ENCODE assay signal across 20 cellular contexts in the genomic region with DNA sequence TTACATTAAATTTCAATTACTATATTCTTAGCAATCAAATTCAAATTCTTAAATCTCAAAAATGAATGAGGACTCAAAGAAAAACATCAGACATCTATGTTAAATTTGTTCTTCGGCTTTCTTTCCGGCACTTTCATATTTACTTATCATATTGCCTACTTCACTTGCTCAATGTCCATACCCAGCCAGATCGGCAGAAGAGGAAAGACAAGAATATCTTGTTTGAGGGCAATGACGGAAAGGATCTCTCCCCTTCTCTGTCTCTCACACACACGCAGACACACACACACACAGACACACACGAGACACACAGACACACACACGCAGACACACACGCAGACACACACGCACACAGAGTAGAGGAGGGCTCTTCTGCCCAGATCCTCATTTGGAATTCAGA. TPM values are rescaled to one million over a fixed set of nuclear protein-coding genes. Genes with fewer than 3 reads are reported as not detected.
DNase-seq lines count a peak whose midpoint lies in the region; ATAC-seq, FAIRE-seq and TF ChIP-seq lines count a peak whose summit lies in the region.
"Had no signal": no experiment of that assay in that cellular context is flagged by ENCODE, and none has a peak within 500 bp of the region (broad histone marks: within the 10 kb centered on the region; RNA-seq: fewer than 3 reads in every experiment).

No MANE protein-coding gene starts in this region.

- BruUV-seq in mammary epithelial cell (replicated peaks; lab: Mats Ljungman, UMichigan) = no TSS peak

- no peaks in the 10 kb centered on the region for H3K79me2 ChIP-seq in mammary epithelial cell (ENCODE audit: insufficient read depth, low read length)

- DNase-seq in breast epithelium (ENCODE audit: low spot score in 2 of 2) (no peak), mammary epithelial cell (no peak), bronchial epithelial cell (ENCODE audit: low read depth) (peak; percentile 46), left colon (no peak), DMS 273 treated with DMSO at 0.1 percent for 48 hours (lab: John Stamatoyannopoulos, UW) (no peak), RWPE1 (ENCODE audit: low spot score) (no peak)
- no peak for DNase-seq in activated CD4-positive, CD25-positive, alpha-beta regulatory T cell (lab: John Stamatoyannopoulos, UW)
- DNase-seq: DMS79 treated with DMSO at 0.1 percent for 48 hours, GM23248, KG1, NCI-H1092 treated with DMSO at 0.1 percent for 48 hours, NCI-H1436 treated with DMSO at 0.1 percent for 48 hours, NCI-H1930, NCI-H748 treated with DMSO at 0.1 percent for 48 hours, SHP77 treated with DMSO at 0.1 percent for 48 hours, SW 1271 had no signal

- H3K9me3 ChIP-seq in breast epithelium (no peaks in the 10 kb centered on the region), mammary epithelial cell (replicated peaks; ENCODE audit: insufficient read depth, low read length) (no peaks in the 10 kb centered on the region)

- no peak for TF ChIP-seq POLR2A in breast epithelium (IDR thresholded peaks at IDR 0.05)

- WGBS in mammary epithelial cell (ENCODE audit: low coverage, missing lambda C conversion rate) = 94% methylated on average over 8 of the region's 9 CpGs

- POLR2A ChIA-PET in RWPE1 (lab: Yijun Ruan, JAX; ENCODE audit: low non-redundant PET) = no interaction called here

- TF ChIP-seq CTCF in breast epithelium (IDR thresholded peaks at IDR 0.05) (no peak), mammary epithelial cell (conservative IDR thresholded peaks at IDR 0.05 in 1 of 2, IDR thresholded peaks at IDR 0.05 in 1 of 2; ENCODE audit: extremely low read depth in 1 of 2, insufficient read depth in 1 of 2, low read depth in 1 of 2, low read length in 2 of 2) (no peak), bronchial epithelial cell (IDR thresholded peaks at IDR 0.05; ENCODE audit: insufficient read depth, low read length, severe bottlenecking) (no peak), RWPE1 (conservative IDR thresholded peaks at IDR 0.05; ENCODE audit: low read depth) (no peak)

- H3K27ac ChIP-seq in breast epithelium (peak overlapping the region; percentile 17 to 68), mammary epithelial cell (ENCODE audit: insufficient read depth, low read depth, low read length) (no peak overlapping the region), RWPE1 (no peak overlapping the region)
- H3K27ac ChIP-seq: A549, GM23248, SK-N-MC had no signal

- intact Hi-C loops in breast epithelium (cut with DNase I; ENCODE audit: low total_unique reads) = no loop called here
- intact Hi-C loops in mammary epithelial cell (cut with micrococcal nuclease) = no loop called here
- intact Hi-C loops in left colon (cut with DNase I, micrococcal nuclease) = loop anchor here in 1 of 2 donors (5.0 kb wide), 1 partner anchor 35 kb away; no protein-coding TSS in a partner anchor

- dilution Hi-C loops in mammary epithelial cell (cut with HindIII; ENCODE audit: low sequenced_read_pairs) = no loop called here

- no peak for FAIRE-seq in bronchial epithelial cell (lab: Jason Lieb, UNC)
- FAIRE-seq: A549, D721Med had no signal

- H3K4me3 ChIP-seq in breast epithelium = no peak overlapping the region
- no peak overlapping the region for H3K4me3 ChIP-seq in mammary epithelial cell (replicated peaks in 1 of 3; ENCODE audit: insufficient read depth in 1 of 3, low read depth in 2 of 3, low read length in 3 of 3)
- H3K4me3 ChIP-seq in bronchial epithelial cell (ENCODE audit: low read depth, low read length) = no peak overlapping the region
- H3K4me3 ChIP-seq: A549, GM23248, HAP-1, SK-N-MC had no signal

- H2AFZ ChIP-seq in mammary epithelial cell (ENCODE audit: low read depth, low read length) = no peak overlapping the region
- H2AFZ ChIP-seq: GM23248 had no signal

- H4K20me1 ChIP-seq in mammary epithelial cell (ENCODE audit: insufficient read depth, low read length) = no peaks in the 10 kb centered on the region

- H3K4me2 ChIP-seq in mammary epithelial cell (ENCODE audit: insufficient read depth, low read depth, low read length) = no peak overlapping the region
- H3K4me2 ChIP-seq: A549 had no signal

- CTCF ChIA-PET in mammary epithelial cell (lab: Charles Lee; ENCODE audit: low non-redundant PET) (no interaction called here), RWPE1 (lab: Yijun Ruan, JAX) (interaction anchor here (0.7 kb wide), 2 partner anchors 235 to 532 kb away, joined by 7 to 8 read pairs; no protein-coding TSS in a partner anchor)

- H3K4me1 ChIP-seq in breast epithelium = no peaks in the 10 kb centered on the region
- H3K4me1 ChIP-seq in mammary epithelial cell (ENCODE audit: insufficient read depth, low read length) = no peaks in the 10 kb centered on the region
- H3K4me1 ChIP-seq: A549, HAP-1 had no signal

- H3K9ac ChIP-seq in mammary epithelial cell (ENCODE audit: insufficient read depth, low read length) = no peak overlapping the region
- H3K9ac ChIP-seq: GM23248 had no signal

- peak; percentile 49 for ATAC-seq in left colon
- ATAC-seq: A549 had no signal

- H3K27me3 ChIP-seq in breast epithelium = no peaks in the 10 kb centered on the region
- H3K27me3 ChIP-seq in mammary epithelial cell (ENCODE audit: insufficient read depth, low read length) = no peaks in the 10 kb centered on the region
- no peaks in the 10 kb centered on the region for H3K27me3 ChIP-seq in bronchial epithelial cell (ENCODE audit: control insufficient read depth, insufficient read depth, low read length)

- in situ Hi-C loops in mammary epithelial cell (cut with MboI; ENCODE audit: low sequenced_read_pairs in 2 of 2) = no loop called here

- no peaks in the 10 kb centered on the region for H3K36me3 ChIP-seq in breast epithelium
- H3K36me3 ChIP-seq in mammary epithelial cell (ENCODE audit: insufficient read depth, low read length) = no peaks in the 10 kb centered on the region
- H3K36me3 ChIP-seq in bronchial epithelial cell (ENCODE audit: control insufficient read depth, insufficient read depth, low read length) = no peaks in the 10 kb centered on the region
- H3K36me3 ChIP-seq: HAP-1 had no signal

RNA-seq across cellular contexts. Expression of a gene that starts 13.2 kb away (rescaled TPM):
- total RNA-seq in breast epithelium (10 to 100 TPM; 27.4 to 57.8 (median 36.4) TPM), mammary epithelial cell (10 to 100 TPM; 22.0 to 23.3 TPM), bronchial epithelial cell (15.2 and 16.1 TPM in 2 replicates), left colon (10 to 100 TPM; 45.5 to 51.3 TPM)
- 24.1 TPM for polyA plus RNA-seq in mammary epithelial cell
- polyA minus RNA-seq in mammary epithelial cell = 31.3 TPM

Comparison
In these comparisons a context has a peak if more than half of its experiments do, and no peak if none do; other contexts are left out.
1. H3K27ac ChIP-seq: peak in breast epithelium (2 of 2); none in mammary epithelial cell (single experiment) and RWPE1 (single experiment).